31 cellular contexts compared by ENCODE assay signal in genomic region chr15:65782096-65782495, GRCh38.
"Had no signal": no experiment of that assay in that cellular context is flagged by ENCODE, and none has a peak within 500 bp of the region (broad histone marks: within the 10 kb centered on the region; RNA-seq: fewer than 3 reads in every experiment).

No MANE protein-coding gene starts in this region.

- ATAC-seq: activated CD4-positive, CD25-positive, alpha-beta regulatory T cell treated with anti-CD3 and anti-CD28 coated beads, Interleukin-2, amount 50 U/mL, for 24 hours; activated naive CD8-positive, alpha-beta T cell treated with anti-CD3 and anti-CD28 coated beads, Interleukin-2, amount 50 U/mL, for 24 hours; activated T-cell treated with anti-CD3 and anti-CD28 coated beads, Interleukin-2, amount 50 U/mL, for 72 hours; body of pancreas; effector memory CD8-positive, alpha-beta T cell; foreskin keratinocyte; gastroesophageal sphincter; heart right ventricle; T-helper 17 cell had no signal

- FAIRE-seq: colon had no signal

- DNase-seq: activated B cell treated with CpG ODN at 0.5 μM for 24 hours; activated CD4-positive, alpha-beta memory T cell treated with anti-CD3 and anti-CD28 coated beads, Interleukin-2, amount 10 ng/mL, durations not matched to agents 7 days and 5 days; activated CD4-positive, alpha-beta T cell treated with anti-CD3 and anti-CD28 coated beads for 48 hours; activated CD8-positive, alpha-beta memory T cell treated with anti-CD3 and anti-CD28 coated beads, Interleukin-2, amount 50 U/mL, for 48 hours; activated naive CD4-positive, alpha-beta T cell treated with anti-CD3 and anti-CD28 coated beads for 36 hours; activated naive CD8-positive, alpha-beta T cell treated with anti-CD3 and anti-CD28 coated beads for 36 hours; activated naive CD8-positive, alpha-beta T cell treated with anti-CD3 and anti-CD28 coated beads, Interleukin-2, amount 50 U/mL, for 24 hours; activated T-cell treated with anti-CD3 and anti-CD28 coated beads for 4 hours; activated T-cell treated with anti-CD3 and anti-CD28 coated beads, Interleukin-2, amount 50 U/mL, for 24 hours; activated T-cell treated with anti-CD3 and anti-CD28 coated beads, Interleukin-2, amount 50 U/mL, for 72 hours; adrenal gland; amygdala; aorta; body of pancreas; caudate nucleus; cortex of kidney; dermis blood vessel endothelial cell; effector CD4-positive, alpha-beta T cell; effector memory CD8-positive, alpha-beta T cell; foreskin keratinocyte; heart right ventricle; T-helper 1 cell; T-helper 17 cell; T1000; WERI-Rb-1 had no signal

- H3K4me3 Mint-ChIP-seq: activated B cell treated with CpG ODN at 0.5 μM for 24 hours; activated CD4-positive, alpha-beta memory T cell treated with anti-CD3 and anti-CD28 coated beads, Interleukin-2, amount 10 ng/mL, durations not matched to agents 7 days and 5 days; activated naive CD4-positive, alpha-beta T cell treated with anti-CD3 and anti-CD28 coated beads for 36 hours; activated naive CD4-positive, alpha-beta T cell treated with anti-CD3 and anti-CD28 coated beads, Interleukin-2, amount 50 U/mL, for 24 hours; activated naive CD8-positive, alpha-beta T cell treated with anti-CD3 and anti-CD28 coated beads for 36 hours; activated naive CD8-positive, alpha-beta T cell treated with anti-CD3 and anti-CD28 coated beads, Interleukin-2, amount 50 U/mL, for 24 hours; activated T-cell treated with anti-CD3 and anti-CD28 coated beads, Interleukin-2, amount 50 U/mL, for 24 hours; activated T-cell treated with anti-CD3 and anti-CD28 coated beads, Interleukin-2, amount 50 U/mL, for 72 hours; effector memory CD8-positive, alpha-beta T cell; T-helper 17 cell; T-helper 2 cell treated with Interferon-gamma antibody and Interleukin-4, amounts not matched to agents 5 μg/mL and 100 μg/mL, for 36 hours had no signal

- H3K27ac Mint-ChIP-seq: activated B cell treated with CpG ODN at 0.5 μM for 24 hours; activated CD4-positive, alpha-beta memory T cell treated with anti-CD3 and anti-CD28 coated beads, Interleukin-2, amount 10 ng/mL, durations not matched to agents 7 days and 5 days; activated naive CD4-positive, alpha-beta T cell treated with anti-CD3 and anti-CD28 coated beads for 36 hours; activated naive CD4-positive, alpha-beta T cell treated with anti-CD3 and anti-CD28 coated beads, Interleukin-2, amount 50 U/mL, for 24 hours; activated naive CD8-positive, alpha-beta T cell treated with anti-CD3 and anti-CD28 coated beads for 36 hours; activated naive CD8-positive, alpha-beta T cell treated with anti-CD3 and anti-CD28 coated beads, Interleukin-2, amount 50 U/mL, for 24 hours; activated T-cell treated with anti-CD3 and anti-CD28 coated beads, Interleukin-2, amount 50 U/mL, for 24 hours; activated T-cell treated with anti-CD3 and anti-CD28 coated beads, Interleukin-2, amount 50 U/mL, for 72 hours; effector memory CD8-positive, alpha-beta T cell; T-helper 17 cell; T-helper 2 cell treated with Interferon-gamma antibody and Interleukin-4, amounts not matched to agents 5 μg/mL and 100 μg/mL, for 36 hours had no signal

- H3K9me3 ChIP-seq: adrenal gland, body of pancreas, esophagus muscularis mucosa, gastroesophageal sphincter, heart right ventricle had no signal

- H3K36me3 ChIP-seq: WERI-Rb-1 had no signal

- H3K27ac ChIP-seq: adrenal gland, body of pancreas, esophagus muscularis mucosa, foreskin keratinocyte, gastroesophageal sphincter, heart right ventricle, WERI-Rb-1 had no signal

- H3K9me3 Mint-ChIP-seq: activated B cell treated with CpG ODN at 0.5 μM for 24 hours; activated CD4-positive, alpha-beta memory T cell treated with anti-CD3 and anti-CD28 coated beads, Interleukin-2, amount 10 ng/mL, durations not matched to agents 7 days and 5 days; activated naive CD4-positive, alpha-beta T cell treated with anti-CD3 and anti-CD28 coated beads for 36 hours; activated naive CD4-positive, alpha-beta T cell treated with anti-CD3 and anti-CD28 coated beads, Interleukin-2, amount 50 U/mL, for 24 hours; activated naive CD8-positive, alpha-beta T cell treated with anti-CD3 and anti-CD28 coated beads for 36 hours; activated naive CD8-positive, alpha-beta T cell treated with anti-CD3 and anti-CD28 coated beads, Interleukin-2, amount 50 U/mL, for 24 hours; activated T-cell treated with anti-CD3 and anti-CD28 coated beads, Interleukin-2, amount 50 U/mL, for 24 hours; activated T-cell treated with anti-CD3 and anti-CD28 coated beads, Interleukin-2, amount 50 U/mL, for 72 hours; effector memory CD8-positive, alpha-beta T cell; T-helper 2 cell treated with Interferon-gamma antibody and Interleukin-4, amounts not matched to agents 5 μg/mL and 100 μg/mL, for 36 hours had no signal

- H3K27me3 Mint-ChIP-seq: activated B cell treated with CpG ODN at 0.5 μM for 24 hours; activated CD4-positive, alpha-beta memory T cell treated with anti-CD3 and anti-CD28 coated beads, Interleukin-2, amount 10 ng/mL, durations not matched to agents 7 days and 5 days; activated naive CD4-positive, alpha-beta T cell treated with anti-CD3 and anti-CD28 coated beads, Interleukin-2, amount 50 U/mL, for 24 hours; activated naive CD8-positive, alpha-beta T cell treated with anti-CD3 and anti-CD28 coated beads for 36 hours; activated naive CD8-positive, alpha-beta T cell treated with anti-CD3 and anti-CD28 coated beads, Interleukin-2, amount 50 U/mL, for 24 hours; activated T-cell treated with anti-CD3 and anti-CD28 coated beads, Interleukin-2, amount 50 U/mL, for 24 hours; effector memory CD8-positive, alpha-beta T cell; T-helper 17 cell had no signal

- H3K27me3 ChIP-seq: adrenal gland, body of pancreas, esophagus muscularis mucosa, foreskin keratinocyte, gastroesophageal sphincter, heart right ventricle had no signal

- H3K4me3 ChIP-seq: adrenal gland, body of pancreas, esophagus muscularis mucosa, gastroesophageal sphincter, heart right ventricle had no signal
